In the genomic region with DNA sequence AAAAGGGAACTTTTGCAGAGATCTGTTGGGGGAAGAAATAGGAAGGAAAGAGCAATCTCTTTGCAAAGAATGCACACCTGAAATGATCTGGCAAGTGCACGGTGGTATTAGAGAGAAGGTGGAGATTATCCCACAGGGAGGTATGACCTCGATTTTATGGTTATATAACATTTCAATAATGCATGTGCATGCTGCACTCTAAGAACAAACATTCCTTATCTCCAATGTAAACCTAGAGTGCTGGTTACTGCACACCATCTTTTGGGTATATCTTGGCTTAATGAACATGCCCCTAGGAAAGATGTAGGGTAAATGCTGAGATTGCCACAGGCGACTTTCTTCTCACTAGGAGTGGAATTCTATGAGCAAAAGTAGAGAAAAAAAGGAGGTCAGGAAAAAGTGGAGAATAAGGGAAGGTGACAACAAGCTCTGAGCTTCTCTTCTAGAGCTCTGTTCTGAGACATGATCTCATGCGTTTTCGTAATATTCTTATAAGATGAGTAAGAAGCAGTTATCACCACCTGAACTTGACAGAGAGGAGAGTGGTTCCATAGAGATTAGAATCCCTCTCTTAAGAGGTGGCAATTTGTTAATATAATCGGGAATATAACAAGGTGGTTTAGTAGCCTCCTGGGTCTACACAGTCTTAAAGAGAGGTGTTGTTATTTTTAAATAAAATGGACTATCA, we compare ENCODE assay signal across 20 cellular contexts.
A peak's percentile ranks its signal among the peaks of the same experiment; 100 is the strongest.
DNase-seq lines count a peak whose midpoint lies in the region; ATAC-seq and TF ChIP-seq lines count a peak whose summit lies in the region.
"Had no signal": no experiment of that assay in that cellular context is flagged by ENCODE, and none has a peak within 500 bp of the region (broad histone marks: within the 10 kb centered on the region; RNA-seq: fewer than 3 reads in every experiment).

No MANE protein-coding gene starts in this region.

- no peaks in the 10 kb centered on the region for H3K36me3 Mint-ChIP-seq in progenitor cell of endocrine pancreas (ENCODE audit: insufficient read depth)

- peak; percentile 49 for DNase-seq in NCI-H446 treated with DMSO at 0.1 percent for 48 hours (lab: John Stamatoyannopoulos, UW)
- no peak for DNase-seq in NCI-H446 (lab: John Stamatoyannopoulos, UW)
- DNase-seq in LNCaP clone FGC (ENCODE audit: low read depth), result peak; percentile 22
- peak; percentile 22 for DNase-seq in fibroblast of pulmonary artery (ENCODE audit: low read depth)
- no peak for DNase-seq in progenitor cell of endocrine pancreas (ENCODE audit: low spot score, unreplicated experiment)
- DNase-seq: ACHN; Caco-2; CD4-positive, alpha-beta T cell; DND-41; Karpas-422; NCI-H510A; NCI-H748 treated with DMSO at 0.1 percent for 48 hours had no signal

- H3K4me3 Mint-ChIP-seq in progenitor cell of endocrine pancreas (ENCODE audit: low read depth), result no peak overlapping the region
- H3K4me3 Mint-ChIP-seq: CD4-positive, alpha-beta T cell had no signal

- H3K27ac Mint-ChIP-seq in progenitor cell of endocrine pancreas, result no peak overlapping the region
- H3K27ac Mint-ChIP-seq: CD4-positive, alpha-beta T cell had no signal

- peak overlapping the region; percentile 44 for H3K27ac ChIP-seq in VCaP
- H3K27ac ChIP-seq: 22Rv1, BLaER1 had no signal

- no peaks in the 10 kb centered on the region for H3K4me1 Mint-ChIP-seq in progenitor cell of endocrine pancreas (ENCODE audit: low read depth)

- ATAC-seq in GM21825 (IDR thresholded peaks at IDR 0.05; ENCODE audit: unreplicated experiment) (no peak), HG03571 (IDR thresholded peaks at IDR 0.05; ENCODE audit: unreplicated experiment) (no peak)
- ATAC-seq: HCT116, Panc1, SK-N-SH treated with all-trans-retinoic acid at 6 μM for 48 hours had no signal

- peaks cover 3% of the 10 kb centered on the region for H3K27me3 Mint-ChIP-seq in progenitor cell of endocrine pancreas

- no peak overlapping the region for H3K4me3 ChIP-seq in LNCaP clone FGC (ENCODE audit: low read depth, low read length)
- H3K4me3 ChIP-seq in fibroblast of pulmonary artery (replicated peaks; ENCODE audit: low read depth, low read length), result no peak overlapping the region
- H3K4me3 ChIP-seq: BLaER1 had no signal

- TF ChIP-seq CTCF in LNCaP clone FGC (IDR thresholded peaks at IDR 0.05; ENCODE audit: control insufficient read depth, extremely low read depth, insufficient read depth) (no peak), VCaP (conservative IDR thresholded peaks at IDR 0.05) (no peak), fibroblast of pulmonary artery (IDR thresholded peaks at IDR 0.05; ENCODE audit: low read length, missing control alignments) (no peak), progenitor cell of endocrine pancreas (IDR thresholded peaks at IDR 0.05; ENCODE audit: unreplicated experiment) (no peak)

- peaks cover 5% of the 10 kb centered on the region for H3K9me3 Mint-ChIP-seq in progenitor cell of endocrine pancreas (ENCODE audit: low read depth)
- H3K9me3 Mint-ChIP-seq: CD4-positive, alpha-beta T cell had no signal

Comparison
In these comparisons a context has a peak if more than half of its experiments do, and no peak if none do; other contexts are left out.
1. DNase-seq: peak in NCI-H446 treated with DMSO at 0.1 percent for 48 hours (single experiment), LNCaP clone FGC (single experiment) and fibroblast of pulmonary artery (single experiment); none in NCI-H446 (0 of 2) and progenitor cell of endocrine pancreas (single experiment).